ENCODE assay signal across 8 cellular contexts in genomic region chr4:86595426-86595805, GRCh38. TPM values are rescaled to one million over a fixed set of nuclear protein-coding genes. Genes with fewer than 3 reads are reported as not detected.
DNase-seq lines count a peak whose midpoint lies in the region; ATAC-seq, FAIRE-seq and TF ChIP-seq lines count a peak whose summit lies in the region.

No MANE protein-coding gene starts in this region.

- peaks cover 38% of the 10 kb centered on the region; the same call in 1 of the 2 replicates for H3K79me2 ChIP-seq in KMS-11 (ENCODE audit: insufficient read depth, low read depth)

- TF ChIP-seq CTCF in BE2C (IDR thresholded peaks at IDR 0.05; ENCODE audit: low read depth, low read length) (no peak), KMS-11 (conservative IDR thresholded peaks at IDR 0.05; ENCODE audit: low read depth, low read length) (no peak), body of pancreas (IDR thresholded peaks at IDR 0.05) (no peak), thyroid gland (IDR thresholded peaks at IDR 0.05) (no peak)

- H3K4me1 ChIP-seq in BE2C = peaks cover 9% of the 10 kb centered on the region; the same call in 1 of the 2 replicates
- peaks cover 40% of the 10 kb centered on the region for H3K4me1 ChIP-seq in KMS-11 (ENCODE audit: low read depth, poor library complexity, severe bottlenecking)
- H3K4me1 ChIP-seq in body of pancreas = no peaks in the 10 kb centered on the region
- H3K4me1 ChIP-seq in thyroid gland = peaks cover 15 to 35% of the 10 kb centered on the region in 2 donors

- peak; percentile 15 for DNase-seq in BE2C
- no peak for DNase-seq in body of pancreas
- DNase-seq in left kidney (ENCODE audit: low read depth, low spot score) = peak; percentile 79
- peak in 1 of 2 donors; percentile 25 for DNase-seq in thyroid gland
- no peak for DNase-seq in GM12892 (ENCODE audit: insufficient read length)
- no peak for DNase-seq in sciatic nerve (ENCODE audit: low spot score)

- H3K27me3 ChIP-seq in BE2C (no peaks in the 10 kb centered on the region), KMS-11 (ENCODE audit: insufficient read depth, low read depth) (no peaks in the 10 kb centered on the region), body of pancreas (no peaks in the 10 kb centered on the region), thyroid gland (no peaks in the 10 kb centered on the region)

- peak overlapping the region; percentile 49 for H3K4me2 ChIP-seq in KMS-11

- H3K27ac ChIP-seq in KMS-11 (peak overlapping the region; percentile 42), body of pancreas (peak overlapping the region; percentile 67 to 94 (median 89)), thyroid gland (peak overlapping the region; percentile 83 to 89 (median 86))

- ATAC-seq in body of pancreas (no peak), GM19023 (IDR thresholded peaks at IDR 0.05; ENCODE audit: unreplicated experiment) (no peak), sciatic nerve (no peak)

- WGBS in body of pancreas, 2 donors = 5% methylated on average over 9 of the region's 9 CpGs
- WGBS in thyroid gland, 2 donors = 6% methylated on average over 9 of the region's 9 CpGs

- H2AFZ ChIP-seq in KMS-11 (ENCODE audit: low read depth) = peak overlapping the region; percentile 62; the same call in 1 of the 2 replicates

- FAIRE-seq in GM12892 (lab: Jason Lieb, UNC) = no peak

- intact Hi-C loops in body of pancreas (cut with DNase I) (no loop called here), thyroid gland (cut with DNase I) (no loop called here), sciatic nerve (cut with DNase I) (no loop called here)

- no peaks in the 10 kb centered on the region for H4K20me1 ChIP-seq in KMS-11 (ENCODE audit: insufficient read depth)

- H3K36me3 ChIP-seq in BE2C = no peaks in the 10 kb centered on the region
- no peaks in the 10 kb centered on the region for H3K36me3 ChIP-seq in KMS-11 (ENCODE audit: insufficient read depth)
- no peaks in the 10 kb centered on the region for H3K36me3 ChIP-seq in body of pancreas (replicated peaks in 1 of 2; ENCODE audit: insufficient read depth in 1 of 2, low read depth in 2 of 2)
- H3K36me3 ChIP-seq in thyroid gland = no peaks in the 10 kb centered on the region

- H3K4me3 ChIP-seq in BE2C (ENCODE audit: low read depth, low read length) (peak overlapping the region; percentile 91), KMS-11 (IDR thresholded peaks at IDR 0.05; ENCODE audit: insufficient read depth, low read depth, low read length) (peak overlapping the region; percentile 51), body of pancreas (peak overlapping the region in 1 of 2 donors; percentile 82), thyroid gland (replicated peaks in 1 of 3) (peak overlapping the region; percentile 73 to 97 (median 75))

- no peak for TF ChIP-seq POLR2A in body of pancreas (IDR thresholded peaks at IDR 0.05)
- no peak for TF ChIP-seq POLR2A in thyroid gland (IDR thresholded peaks at IDR 0.05)
- no peak for TF ChIP-seq POLR2A in GM12892 (IDR thresholded peaks at IDR 0.05; ENCODE audit: low read depth, low read length)

- no peaks in the 10 kb centered on the region for H3K9me3 ChIP-seq in BE2C
- no peaks in the 10 kb centered on the region for H3K9me3 ChIP-seq in body of pancreas
- no peaks in the 10 kb centered on the region for H3K9me3 ChIP-seq in thyroid gland

- peak overlapping the region; percentile 69; the same call in 1 of the 2 replicates for H3K9ac ChIP-seq in KMS-11

RNA-seq across cellular contexts. Expression of gene PTPN13, which starts 1.3 kb away (rescaled TPM):
- 6.1 TPM for polyA plus RNA-seq in BE2C (2012; ENCODE audit: insufficient read depth, insufficient read length, low read depth)
- 10 to 100 TPM in 1 of 2 donors, 1 to 10 TPM in 1; 9.1 to 26.7 TPM for total RNA-seq in body of pancreas
- 10 to 100 TPM; 49.7 to 89.5 (median 64.0) TPM for total RNA-seq in thyroid gland
- not detected for polyA plus RNA-seq in GM12892 (2012; ENCODE audit: missing spikeins)
- total RNA-seq in sciatic nerve = 90.1 TPM

Comparison
In these comparisons a context has a peak if more than half of its experiments do, and no peak if none do; other contexts are left out.
1. DNase-seq: peak in BE2C (single experiment) and left kidney (single experiment); none in body of pancreas (0 of 4), GM12892 (single experiment) and sciatic nerve (single experiment).
2. Peak in every context shown above with its lines, with median percentiles within 50 percentile points of each other: H3K27ac ChIP-seq.